ENCODE assay signal across 2 cellular contexts in the genomic region with DNA sequence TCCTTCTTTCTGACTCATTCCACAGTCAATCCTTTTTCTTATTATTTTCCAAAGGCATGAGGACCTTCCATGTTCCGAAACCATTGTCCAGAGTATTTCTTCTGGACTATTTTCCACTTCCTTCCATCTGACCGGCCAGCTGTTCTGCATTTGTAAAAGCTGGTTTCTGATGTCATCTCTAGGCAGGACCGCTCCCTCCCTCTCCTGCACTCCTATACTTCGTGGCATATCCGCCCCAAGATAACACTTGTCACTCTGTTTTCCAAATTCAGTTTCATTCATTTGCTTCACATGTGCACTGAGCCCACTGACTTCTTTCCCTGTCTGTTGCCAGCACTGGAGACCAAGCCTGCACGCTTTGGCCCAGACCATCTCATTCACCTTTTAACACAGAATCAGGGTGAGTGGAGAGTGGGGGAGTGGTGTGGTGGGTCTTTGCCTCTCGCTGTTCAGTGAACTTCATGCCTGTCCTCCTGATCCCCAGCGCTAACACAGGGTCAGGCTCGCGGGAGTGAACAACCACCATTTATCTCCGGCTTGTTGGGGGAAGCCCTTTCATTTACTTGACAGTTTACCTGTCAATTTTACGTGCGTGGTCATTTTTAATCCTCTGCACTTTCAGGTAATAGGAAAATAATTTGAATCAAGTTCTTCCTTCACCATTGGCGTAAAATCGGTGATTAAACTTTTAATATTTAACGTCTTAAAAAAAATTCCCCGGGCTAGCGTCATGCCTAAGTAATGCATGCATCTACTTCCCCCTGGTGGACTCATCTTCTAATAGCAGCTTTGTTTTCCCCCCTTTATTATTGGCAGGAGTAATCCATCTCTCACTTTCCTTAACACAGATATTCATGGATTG.
A peak's percentile ranks its signal among the peaks of the same experiment; 100 is the strongest.
TF ChIP-seq lines count a peak whose summit lies in the region.

No MANE protein-coding gene starts in this region.

TF ChIP-seq in IMR-90, 13 proteins besides CTCF, POLR2A, EP300 and RAD21:
- TF ChIP-seq NFE2L2 (IDR thresholded peaks at IDR 0.05; ENCODE audit: low read depth, low read length) (no peak), MAZ (IDR thresholded peaks at IDR 0.05; ENCODE audit: borderline replicate concordance, low read depth, low read length) (no peak), CHD1 (IDR thresholded peaks at IDR 0.05; ENCODE audit: low read depth, low read length) (no peak), BHLHE40 (IDR thresholded peaks at IDR 0.05; ENCODE audit: low read depth, low read length) (no peak), ELK1 (IDR thresholded peaks at IDR 0.05; ENCODE audit: borderline replicate concordance, low read depth, low read length) (no peak), SMC3 (IDR thresholded peaks at IDR 0.05; ENCODE audit: low read depth, low read length) (peak; percentile 84), USF2 (IDR thresholded peaks at IDR 0.05; ENCODE audit: low read depth, low read length) (no peak)
TF ChIP-seq in IMR-90: peak in this region for 1.

TF ChIP-seq in HepG2, 621 proteins besides CTCF, POLR2A, EP300 and RAD21:
- TF ChIP-seq PHF21A (CRISPR knock-in tag; IDR thresholded peaks at IDR 0.05): no peak
- TF ChIP-seq STAG1 (CRISPR knock-in tag; IDR thresholded peaks at IDR 0.05): peak; percentile 89
- TF ChIP-seq ARID3A (IDR thresholded peaks at IDR 0.05; ENCODE audit: low read depth, low read length): peak; percentile 42; the same call in 1 of the 2 replicates
- TF ChIP-seq ZNF362 (CRISPR knock-in tag; IDR thresholded peaks at IDR 0.05; ENCODE audit: borderline replicate concordance): peak; percentile 12; the same call in 1 of the 2 replicates
- peak; percentile 86 for TF ChIP-seq SMC3 (IDR thresholded peaks at IDR 0.05; ENCODE audit: low read length)
- TF ChIP-seq ZNF235 (CRISPR knock-in tag; IDR thresholded peaks at IDR 0.05; ENCODE audit: borderline replicate concordance): no peak
- no peak for TF ChIP-seq GFI1 (CRISPR knock-in tag; IDR thresholded peaks at IDR 0.05; ENCODE audit: borderline replicate concordance)
- TF ChIP-seq, protein P1, sequence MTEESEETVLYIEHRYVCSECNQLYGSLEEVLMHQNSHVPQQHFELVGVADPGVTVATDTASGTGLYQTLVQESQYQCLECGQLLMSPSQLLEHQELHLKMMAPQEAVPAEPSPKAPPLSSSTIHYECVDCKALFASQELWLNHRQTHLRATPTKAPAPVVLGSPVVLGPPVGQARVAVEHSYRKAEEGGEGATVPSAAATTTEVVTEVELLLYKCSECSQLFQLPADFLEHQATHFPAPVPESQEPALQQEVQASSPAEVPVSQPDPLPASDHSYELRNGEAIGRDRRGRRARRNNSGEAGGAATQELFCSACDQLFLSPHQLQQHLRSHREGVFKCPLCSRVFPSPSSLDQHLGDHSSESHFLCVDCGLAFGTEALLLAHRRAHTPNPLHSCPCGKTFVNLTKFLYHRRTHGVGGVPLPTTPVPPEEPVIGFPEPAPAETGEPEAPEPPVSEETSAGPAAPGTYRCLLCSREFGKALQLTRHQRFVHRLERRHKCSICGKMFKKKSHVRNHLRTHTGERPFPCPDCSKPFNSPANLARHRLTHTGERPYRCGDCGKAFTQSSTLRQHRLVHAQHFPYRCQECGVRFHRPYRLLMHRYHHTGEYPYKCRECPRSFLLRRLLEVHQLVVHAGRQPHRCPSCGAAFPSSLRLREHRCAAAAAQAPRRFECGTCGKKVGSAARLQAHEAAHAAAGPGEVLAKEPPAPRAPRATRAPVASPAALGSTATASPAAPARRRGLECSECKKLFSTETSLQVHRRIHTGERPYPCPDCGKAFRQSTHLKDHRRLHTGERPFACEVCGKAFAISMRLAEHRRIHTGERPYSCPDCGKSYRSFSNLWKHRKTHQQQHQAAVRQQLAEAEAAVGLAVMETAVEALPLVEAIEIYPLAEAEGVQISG (CRISPR knock-in tag; IDR thresholded peaks at IDR 0.05): no peak
- TF ChIP-seq CHCHD3 (CRISPR knock-in tag; IDR thresholded peaks at IDR 0.05): no peak
- TF ChIP-seq, protein P2, sequence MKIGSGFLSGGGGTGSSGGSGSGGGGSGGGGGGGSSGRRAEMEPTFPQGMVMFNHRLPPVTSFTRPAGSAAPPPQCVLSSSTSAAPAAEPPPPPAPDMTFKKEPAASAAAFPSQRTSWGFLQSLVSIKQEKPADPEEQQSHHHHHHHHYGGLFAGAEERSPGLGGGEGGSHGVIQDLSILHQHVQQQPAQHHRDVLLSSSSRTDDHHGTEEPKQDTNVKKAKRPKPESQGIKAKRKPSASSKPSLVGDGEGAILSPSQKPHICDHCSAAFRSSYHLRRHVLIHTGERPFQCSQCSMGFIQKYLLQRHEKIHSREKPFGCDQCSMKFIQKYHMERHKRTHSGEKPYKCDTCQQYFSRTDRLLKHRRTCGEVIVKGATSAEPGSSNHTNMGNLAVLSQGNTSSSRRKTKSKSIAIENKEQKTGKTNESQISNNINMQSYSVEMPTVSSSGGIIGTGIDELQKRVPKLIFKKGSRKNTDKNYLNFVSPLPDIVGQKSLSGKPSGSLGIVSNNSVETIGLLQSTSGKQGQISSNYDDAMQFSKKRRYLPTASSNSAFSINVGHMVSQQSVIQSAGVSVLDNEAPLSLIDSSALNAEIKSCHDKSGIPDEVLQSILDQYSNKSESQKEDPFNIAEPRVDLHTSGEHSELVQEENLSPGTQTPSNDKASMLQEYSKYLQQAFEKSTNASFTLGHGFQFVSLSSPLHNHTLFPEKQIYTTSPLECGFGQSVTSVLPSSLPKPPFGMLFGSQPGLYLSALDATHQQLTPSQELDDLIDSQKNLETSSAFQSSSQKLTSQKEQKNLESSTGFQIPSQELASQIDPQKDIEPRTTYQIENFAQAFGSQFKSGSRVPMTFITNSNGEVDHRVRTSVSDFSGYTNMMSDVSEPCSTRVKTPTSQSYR (CRISPR knock-in tag; IDR thresholded peaks at IDR 0.05; ENCODE audit: borderline replicate concordance): no peak
